Comparison of ENCODE assay signal across 17 cellular contexts in genomic region chr15:68798695-68799094, GRCh38. TPM values are rescaled to one million over a fixed set of nuclear protein-coding genes. Genes with fewer than 3 reads are reported as not detected.
DNase-seq lines count a peak whose midpoint lies in the region; ATAC-seq and TF ChIP-seq lines count a peak whose summit lies in the region.
"Had no signal": no experiment of that assay in that cellular context is flagged by ENCODE, and none has a peak within 500 bp of the region (broad histone marks: within the 10 kb centered on the region; RNA-seq: fewer than 3 reads in every experiment).

No MANE protein-coding gene starts in this region.

- H3K27ac ChIP-seq in OCI-LY1 (ENCODE audit: low read depth, low read length, poor library complexity, severe bottlenecking) = peak overlapping the region; percentile 64
- H3K27ac ChIP-seq: HL-60, ovary had no signal

- H3K27me3 Mint-ChIP-seq in activated naive CD8-positive, alpha-beta T cell = no peaks in the 10 kb centered on the region
- no peaks in the 10 kb centered on the region for H3K27me3 Mint-ChIP-seq in activated naive CD8-positive, alpha-beta T cell treated with anti-CD3 and anti-CD28 coated beads, Interleukin-2, amount 50 U/mL, for 24 hours
- H3K27me3 Mint-ChIP-seq in dendritic cell treated with granulocyte-macrophage colony-stimulating factor and Interleukin-4, amounts not matched to agents 40 ng/mL and 50 ng/mL, for 4 days = no peaks in the 10 kb centered on the region
- no peaks in the 10 kb centered on the region for H3K27me3 Mint-ChIP-seq in MCF 10A (ENCODE audit: insufficient read depth, unreplicated experiment)

- H3K27me3 ChIP-seq in OCI-LY1 (ENCODE audit: insufficient read depth, low read length) = no peaks in the 10 kb centered on the region
- H3K27me3 ChIP-seq: ovary had no signal

- no peak for ATAC-seq in activated naive CD8-positive, alpha-beta T cell treated with anti-CD3 and anti-CD28 coated beads, Interleukin-2, amount 50 U/mL, for 24 hours

- H3K36me3 Mint-ChIP-seq in activated naive CD8-positive, alpha-beta T cell = peaks cover 5% of the 10 kb centered on the region
- H3K36me3 Mint-ChIP-seq in activated naive CD8-positive, alpha-beta T cell treated with anti-CD3 and anti-CD28 coated beads, Interleukin-2, amount 50 U/mL, for 24 hours (ENCODE audit: low read depth) = peaks cover 20% of the 10 kb centered on the region
- peaks cover 37% of the 10 kb centered on the region for H3K36me3 Mint-ChIP-seq in dendritic cell treated with granulocyte-macrophage colony-stimulating factor and Interleukin-4, amounts not matched to agents 40 ng/mL and 50 ng/mL, for 4 days (ENCODE audit: low read depth)
- H3K36me3 Mint-ChIP-seq in MCF 10A (ENCODE audit: insufficient read depth, unreplicated experiment) = peaks cover 12% of the 10 kb centered on the region

- H3K79me2 ChIP-seq in OCI-LY1 (ENCODE audit: insufficient read depth, low read length) = peaks cover 96% of the 10 kb centered on the region

- H3K4me2 ChIP-seq in OCI-LY1 (ENCODE audit: low read length) = peak overlapping the region; percentile 23; the same call in 1 of the 2 replicates

- H3K9me3 ChIP-seq in OCI-LY1 (ENCODE audit: low read length) = no peaks in the 10 kb centered on the region
- H3K9me3 ChIP-seq: ovary had no signal

- intact Hi-C loops in dendritic cell treated with granulocyte-macrophage colony-stimulating factor and Interleukin-4, amounts not matched to agents 40 ng/mL and 50 ng/mL, for 4 days (cut with micrococcal nuclease) = no loop called here
- intact Hi-C loops in MCF 10A (cut with micrococcal nuclease) = no loop called here

- POLR2A ChIA-PET in MCF 10A (lab: Yijun Ruan, JAX) = interaction anchor here (0.6 to 1.7 kb wide), 3 partner anchors 13 to 1272 kb away, joined by 3 to 4 read pairs (median 4); no protein-coding TSS in a partner anchor

- CTCF ChIA-PET in MCF 10A (lab: Yijun Ruan, JAX) = interaction anchor here (0.5 kb wide), 1 partner anchor 172 kb away, joined by 6 read pairs; no protein-coding TSS in a partner anchor

- H3K9me3 Mint-ChIP-seq in activated naive CD8-positive, alpha-beta T cell (ENCODE audit: low read depth) = no peaks in the 10 kb centered on the region
- no peaks in the 10 kb centered on the region for H3K9me3 Mint-ChIP-seq in activated naive CD8-positive, alpha-beta T cell treated with anti-CD3 and anti-CD28 coated beads, Interleukin-2, amount 50 U/mL, for 24 hours
- H3K9me3 Mint-ChIP-seq in dendritic cell treated with granulocyte-macrophage colony-stimulating factor and Interleukin-4, amounts not matched to agents 40 ng/mL and 50 ng/mL, for 4 days = no peaks in the 10 kb centered on the region
- no peaks in the 10 kb centered on the region for H3K9me3 Mint-ChIP-seq in MCF 10A (ENCODE audit: unreplicated experiment)

- H4K20me1 ChIP-seq in OCI-LY1 (ENCODE audit: insufficient read depth, low read length) = no peaks in the 10 kb centered on the region

- no peak for DNase-seq in activated naive CD8-positive, alpha-beta T cell treated with anti-CD3 and anti-CD28 coated beads, Interleukin-2, amount 50 U/mL, for 24 hours
- DNase-seq in superior temporal gyrus (ENCODE audit: extremely low spot score) = peak; percentile 39
- no peak for DNase-seq in MCF 10A (ENCODE audit: unreplicated experiment)
- no peak for DNase-seq in NK-92 (lab: John Stamatoyannopoulos, UW; ENCODE audit: unreplicated experiment)
- DNase-seq in SIG-M5 treated with dmso at 0.1 percent for 504 hours (lab: John Stamatoyannopoulos, UW; ENCODE audit: unreplicated experiment) = no peak
- DNase-seq: activated CD4-positive, alpha-beta T cell treated with anti-CD3 and anti-CD28 coated beads, Interleukin-2, amount 50 U/mL, for 1 hour; kidney; NCI-H1417; NCI-H2171 treated with DMSO at 0.1 percent for 48 hours; ovary; SHP77 treated with DMSO at 0.1 percent for 48 hours; T1000 had no signal

- peak overlapping the region; percentile 77 for H3K27ac Mint-ChIP-seq in activated naive CD8-positive, alpha-beta T cell
- H3K27ac Mint-ChIP-seq in activated naive CD8-positive, alpha-beta T cell treated with anti-CD3 and anti-CD28 coated beads, Interleukin-2, amount 50 U/mL, for 24 hours = no peak overlapping the region
- H3K27ac Mint-ChIP-seq in dendritic cell treated with granulocyte-macrophage colony-stimulating factor and Interleukin-4, amounts not matched to agents 40 ng/mL and 50 ng/mL, for 4 days = peak overlapping the region; percentile 94
- H3K27ac Mint-ChIP-seq in MCF 10A (ENCODE audit: low read depth, unreplicated experiment) = no peak overlapping the region

- peak overlapping the region; percentile 30 for H3K4me3 Mint-ChIP-seq in activated naive CD8-positive, alpha-beta T cell
- no peak overlapping the region for H3K4me3 Mint-ChIP-seq in activated naive CD8-positive, alpha-beta T cell treated with anti-CD3 and anti-CD28 coated beads, Interleukin-2, amount 50 U/mL, for 24 hours
- no peak overlapping the region for H3K4me3 Mint-ChIP-seq in dendritic cell treated with granulocyte-macrophage colony-stimulating factor and Interleukin-4, amounts not matched to agents 40 ng/mL and 50 ng/mL, for 4 days
- H3K4me3 Mint-ChIP-seq in MCF 10A (ENCODE audit: unreplicated experiment) = no peak overlapping the region

- H3F3A ChIP-seq in OCI-LY1 (ENCODE audit: insufficient read depth, low read length) = no peaks in the 10 kb centered on the region

- TF ChIP-seq CTCF in OCI-LY1 (IDR thresholded peaks at IDR 0.05; ENCODE audit: low read length) (no peak), MCF 10A (IDR thresholded peaks at IDR 0.05; ENCODE audit: unreplicated experiment) (no peak)

- H3K9me2 ChIP-seq in OCI-LY1 (ENCODE audit: low read depth, low read length) = no peaks in the 10 kb centered on the region

- H3K4me1 Mint-ChIP-seq in activated naive CD8-positive, alpha-beta T cell (ENCODE audit: low read depth) = peaks cover 89% of the 10 kb centered on the region
- H3K4me1 Mint-ChIP-seq in activated naive CD8-positive, alpha-beta T cell treated with anti-CD3 and anti-CD28 coated beads, Interleukin-2, amount 50 U/mL, for 24 hours = peaks cover 86% of the 10 kb centered on the region
- peaks cover 100% of the 10 kb centered on the region for H3K4me1 Mint-ChIP-seq in dendritic cell treated with granulocyte-macrophage colony-stimulating factor and Interleukin-4, amounts not matched to agents 40 ng/mL and 50 ng/mL, for 4 days (ENCODE audit: low read depth)
- peaks cover 42% of the 10 kb centered on the region for H3K4me1 Mint-ChIP-seq in MCF 10A (ENCODE audit: insufficient read depth, unreplicated experiment)

- no peak overlapping the region for H3K4me3 ChIP-seq in OCI-LY1 (ENCODE audit: low read depth, low read length, poor library complexity, severe bottlenecking)
- H3K4me3 ChIP-seq: ovary, skin epidermis had no signal

- no TSS peak for BruUV-seq in MCF 10A (replicated peaks; lab: Mats Ljungman, UMichigan)

- no peak overlapping the region for H3K9ac ChIP-seq in OCI-LY1 (ENCODE audit: low read length)

- peaks cover 81% of the 10 kb centered on the region for H3K4me1 ChIP-seq in OCI-LY1 (ENCODE audit: insufficient read depth, low read length, severe bottlenecking)

- H3K36me3 ChIP-seq in OCI-LY1 (ENCODE audit: insufficient read depth, low read length) = peaks cover 45% of the 10 kb centered on the region; the same call in 1 of the 2 replicates
- H3K36me3 ChIP-seq: ovary had no signal

- no peak overlapping the region for H2AFZ ChIP-seq in OCI-LY1 (ENCODE audit: low read length)

RNA-seq across cellular contexts. Expression of gene ANP32A, which starts 22.0 kb away (rescaled TPM):
- 150 and 159 TPM in 2 replicates for total RNA-seq in MCF 10A (2022)

Comparison
In these comparisons a context has a peak if more than half of its experiments do, and no peak if none do; other contexts are left out.
1. H3K27ac Mint-ChIP-seq: peak in activated naive CD8-positive, alpha-beta T cell (single experiment) and dendritic cell treated with granulocyte-macrophage colony-stimulating factor and Interleukin-4, amounts not matched to agents 40 ng/mL and 50 ng/mL, for 4 days (single experiment); none in activated naive CD8-positive, alpha-beta T cell treated with anti-CD3 and anti-CD28 coated beads, Interleukin-2, amount 50 U/mL, for 24 hours (single experiment) and MCF 10A (single experiment).